2 cellular contexts compared by ENCODE assay signal in the genomic region with DNA sequence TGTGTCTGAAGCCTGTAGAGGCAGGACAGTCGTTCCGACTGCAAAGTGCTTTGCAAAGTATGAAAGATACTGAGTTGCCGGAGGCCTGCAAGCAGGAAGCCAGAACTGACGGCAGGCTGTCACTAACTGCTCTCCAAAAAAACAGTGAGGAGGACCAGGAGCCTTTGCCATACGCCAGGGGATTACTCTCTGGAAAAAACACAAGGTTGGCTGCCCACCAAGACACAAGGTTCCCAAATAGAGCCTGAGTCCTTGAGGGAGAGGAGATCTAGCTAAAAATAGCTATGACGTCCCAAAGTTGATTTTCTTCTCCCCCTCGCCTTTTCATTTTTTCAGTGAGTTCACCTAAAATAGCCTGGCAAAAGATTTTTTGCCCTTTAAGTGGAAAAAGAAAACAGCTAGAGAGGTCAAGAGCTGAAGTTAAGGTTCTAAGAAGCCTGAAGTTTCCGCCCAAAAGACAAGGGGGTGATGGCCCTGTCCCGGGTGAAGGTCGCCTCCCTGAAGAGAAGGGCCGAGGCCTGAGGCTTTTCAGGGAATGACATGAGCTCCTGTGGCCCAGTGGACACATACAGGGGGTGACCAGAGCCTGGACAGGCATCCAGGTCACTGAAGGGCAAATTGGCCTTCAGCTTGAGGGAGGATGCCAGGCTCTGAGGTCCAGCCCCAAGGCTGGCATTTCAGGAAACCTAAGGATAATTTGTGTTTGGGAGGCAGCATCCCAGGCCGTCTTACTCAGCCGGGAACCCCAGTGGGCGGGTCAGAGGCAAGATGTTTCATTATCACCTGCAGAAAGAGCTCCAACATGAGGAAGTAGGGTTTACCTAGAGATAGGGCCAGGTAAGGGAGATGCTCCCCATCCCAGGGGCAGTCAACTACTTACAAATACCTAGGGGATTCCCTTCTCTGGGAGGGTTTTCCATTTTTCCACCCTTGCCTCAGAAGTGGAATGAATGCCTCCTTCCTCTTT.
TF ChIP-seq lines count a peak whose summit lies in the region.

No MANE protein-coding gene starts in this region.

TF ChIP-seq in liver, 16 proteins besides CTCF, POLR2A, EP300 and RAD21 (continued from another document):
- TF ChIP-seq, protein P1, sequence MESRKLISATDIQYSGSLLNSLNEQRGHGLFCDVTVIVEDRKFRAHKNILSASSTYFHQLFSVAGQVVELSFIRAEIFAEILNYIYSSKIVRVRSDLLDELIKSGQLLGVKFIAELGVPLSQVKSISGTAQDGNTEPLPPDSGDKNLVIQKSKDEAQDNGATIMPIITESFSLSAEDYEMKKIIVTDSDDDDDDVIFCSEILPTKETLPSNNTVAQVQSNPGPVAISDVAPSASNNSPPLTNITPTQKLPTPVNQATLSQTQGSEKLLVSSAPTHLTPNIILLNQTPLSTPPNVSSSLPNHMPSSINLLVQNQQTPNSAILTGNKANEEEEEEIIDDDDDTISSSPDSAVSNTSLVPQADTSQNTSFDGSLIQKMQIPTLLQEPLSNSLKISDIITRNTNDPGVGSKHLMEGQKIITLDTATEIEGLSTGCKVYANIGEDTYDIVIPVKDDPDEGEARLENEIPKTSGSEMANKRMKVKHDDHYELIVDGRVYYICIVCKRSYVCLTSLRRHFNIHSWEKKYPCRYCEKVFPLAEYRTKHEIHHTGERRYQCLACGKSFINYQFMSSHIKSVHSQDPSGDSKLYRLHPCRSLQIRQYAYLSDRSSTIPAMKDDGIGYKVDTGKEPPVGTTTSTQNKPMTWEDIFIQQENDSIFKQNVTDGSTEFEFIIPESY (IDR thresholded peaks at IDR 0.05), result no peak
- TF ChIP-seq, protein P2, sequence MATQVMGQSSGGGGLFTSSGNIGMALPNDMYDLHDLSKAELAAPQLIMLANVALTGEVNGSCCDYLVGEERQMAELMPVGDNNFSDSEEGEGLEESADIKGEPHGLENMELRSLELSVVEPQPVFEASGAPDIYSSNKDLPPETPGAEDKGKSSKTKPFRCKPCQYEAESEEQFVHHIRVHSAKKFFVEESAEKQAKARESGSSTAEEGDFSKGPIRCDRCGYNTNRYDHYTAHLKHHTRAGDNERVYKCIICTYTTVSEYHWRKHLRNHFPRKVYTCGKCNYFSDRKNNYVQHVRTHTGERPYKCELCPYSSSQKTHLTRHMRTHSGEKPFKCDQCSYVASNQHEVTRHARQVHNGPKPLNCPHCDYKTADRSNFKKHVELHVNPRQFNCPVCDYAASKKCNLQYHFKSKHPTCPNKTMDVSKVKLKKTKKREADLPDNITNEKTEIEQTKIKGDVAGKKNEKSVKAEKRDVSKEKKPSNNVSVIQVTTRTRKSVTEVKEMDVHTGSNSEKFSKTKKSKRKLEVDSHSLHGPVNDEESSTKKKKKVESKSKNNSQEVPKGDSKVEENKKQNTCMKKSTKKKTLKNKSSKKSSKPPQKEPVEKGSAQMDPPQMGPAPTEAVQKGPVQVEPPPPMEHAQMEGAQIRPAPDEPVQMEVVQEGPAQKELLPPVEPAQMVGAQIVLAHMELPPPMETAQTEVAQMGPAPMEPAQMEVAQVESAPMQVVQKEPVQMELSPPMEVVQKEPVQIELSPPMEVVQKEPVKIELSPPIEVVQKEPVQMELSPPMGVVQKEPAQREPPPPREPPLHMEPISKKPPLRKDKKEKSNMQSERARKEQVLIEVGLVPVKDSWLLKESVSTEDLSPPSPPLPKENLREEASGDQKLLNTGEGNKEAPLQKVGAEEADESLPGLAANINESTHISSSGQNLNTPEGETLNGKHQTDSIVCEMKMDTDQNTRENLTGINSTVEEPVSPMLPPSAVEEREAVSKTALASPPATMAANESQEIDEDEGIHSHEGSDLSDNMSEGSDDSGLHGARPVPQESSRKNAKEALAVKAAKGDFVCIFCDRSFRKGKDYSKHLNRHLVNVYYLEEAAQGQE (IDR thresholded peaks at IDR 0.05), result no peak
- TF ChIP-seq RXRA (IDR thresholded peaks at IDR 0.05) (peak; percentile 29 to 64), FOXA1 (IDR thresholded peaks at IDR 0.05) (no peak), ATF3 (IDR thresholded peaks at IDR 0.05) (no peak), NR2F2 (IDR thresholded peaks at IDR 0.05) (peak; percentile 98), SP1 (IDR thresholded peaks at IDR 0.05) (peak; percentile 47)
TF ChIP-seq in liver: peak in this region for 3.

TF ChIP-seq in HepG2, 621 proteins besides CTCF, POLR2A, EP300 and RAD21:
- TF ChIP-seq CSRNP2 (CRISPR knock-in tag; conservative IDR thresholded peaks at IDR 0.05; ENCODE audit: low read depth) (no peak), TBX3 (IDR thresholded peaks at IDR 0.05; ENCODE audit: borderline replicate concordance) (no peak), CEBPB (IDR thresholded peaks at IDR 0.05; ENCODE audit: borderline replicate concordance, low read depth, low read length) (no peak), ELF1 (CRISPR knock-in tag; IDR thresholded peaks at IDR 0.05) (no peak), MYNN (CRISPR knock-in tag; IDR thresholded peaks at IDR 0.05; ENCODE audit: low read depth) (no peak), PAF1 (CRISPR knock-in tag; IDR thresholded peaks at IDR 0.05) (no peak), SMYD3 (CRISPR knock-in tag; IDR thresholded peaks at IDR 0.05) (no peak), CBFB (CRISPR knock-in tag; IDR thresholded peaks at IDR 0.05) (no peak)
- TF ChIP-seq, protein P3, sequence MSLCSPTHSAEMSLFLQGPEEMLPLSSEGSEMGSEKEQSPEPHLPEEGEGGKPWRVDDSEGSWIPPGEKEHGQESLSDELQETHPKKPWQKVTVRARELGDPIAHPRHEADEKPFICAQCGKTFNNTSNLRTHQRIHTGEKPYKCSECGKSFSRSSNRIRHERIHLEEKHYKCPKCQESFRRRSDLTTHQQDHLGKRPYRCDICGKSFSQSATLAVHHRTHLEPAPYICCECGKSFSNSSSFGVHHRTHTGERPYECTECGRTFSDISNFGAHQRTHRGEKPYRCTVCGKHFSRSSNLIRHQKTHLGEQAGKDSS (CRISPR knock-in tag; IDR thresholded peaks at IDR 0.05; ENCODE audit: borderline replicate concordance, low read depth), result no peak
- TF ChIP-seq, protein P4, sequence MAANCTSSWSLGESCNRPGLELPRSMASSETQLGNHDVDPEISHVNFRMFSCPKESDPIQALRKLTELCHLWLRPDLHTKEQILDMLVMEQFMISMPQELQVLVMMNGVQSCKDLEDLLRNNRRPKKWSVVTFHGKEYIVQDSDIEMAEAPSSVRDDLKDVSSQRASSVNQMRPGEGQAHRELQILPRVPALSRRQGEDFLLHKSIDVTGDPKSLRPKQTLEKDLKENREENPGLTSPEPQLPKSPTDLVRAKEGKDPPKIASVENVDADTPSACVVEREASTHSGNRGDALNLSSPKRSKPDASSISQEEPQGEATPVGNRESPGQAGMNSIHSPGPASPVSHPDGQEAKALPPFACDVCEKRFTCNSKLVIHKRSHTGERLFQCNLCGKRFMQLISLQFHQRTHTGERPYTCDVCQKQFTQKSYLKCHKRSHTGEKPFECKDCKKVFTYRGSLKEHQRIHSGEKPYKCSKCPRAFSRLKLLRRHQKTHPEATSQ (CRISPR knock-in tag; IDR thresholded peaks at IDR 0.05; ENCODE audit: borderline replicate concordance), result no peak
TF ChIP-seq in HepG2: peak in this region for 0.
